Comparison of ENCODE assay signal across 25 cellular contexts in the genomic region with DNA sequence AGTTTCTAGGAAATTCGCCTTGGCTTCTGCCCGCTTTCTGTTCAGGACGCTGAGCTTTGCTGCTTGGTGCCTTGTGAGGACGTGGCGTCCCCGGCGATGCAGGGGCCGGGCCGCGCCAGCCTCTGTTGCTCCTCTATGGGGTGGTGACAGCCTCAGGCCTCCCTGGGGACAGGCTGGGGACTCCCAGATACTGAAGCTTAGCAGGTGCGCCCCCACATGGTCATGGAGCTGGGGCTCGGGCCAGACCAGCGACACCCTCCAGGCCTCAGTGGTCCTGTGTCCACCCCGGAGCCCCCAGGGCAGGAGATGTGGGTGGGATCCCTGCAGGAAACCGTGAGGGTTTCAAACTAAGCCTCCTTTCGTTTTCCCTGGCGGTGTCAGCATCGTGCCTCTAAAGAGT.
DNase-seq lines count a peak whose midpoint lies in the region; ATAC-seq and TF ChIP-seq lines count a peak whose summit lies in the region.
"Had no signal": no experiment of that assay in that cellular context is flagged by ENCODE, and none has a peak within 500 bp of the region (broad histone marks: within the 10 kb centered on the region; RNA-seq: fewer than 3 reads in every experiment).

No MANE protein-coding gene starts in this region.

- H3K9me3 Mint-ChIP-seq in memory B cell, result no peaks in the 10 kb centered on the region
- H3K9me3 Mint-ChIP-seq: activated naive CD4-positive, alpha-beta T cell treated with anti-CD3 and anti-CD28 coated beads, Interleukin-2, amount 50 U/mL, for 72 hours; immature natural killer cell; neural crest cell; stimulated activated effector memory CD8-positive, alpha-beta T cell treated with anti-CD3 and anti-CD28 coated beads, Interleukin-12 subunit alpha, Interleukin-12 subunit beta, amount 100 ng/mL, for 72 hours had no signal

- peaks cover under 1% of the 10 kb centered on the region for H3K27me3 Mint-ChIP-seq in memory B cell

- H4K20me1 ChIP-seq in DND-41 (ENCODE audit: insufficient read depth, low read length), result no peaks in the 10 kb centered on the region; the same call in 1 of the 2 replicates

- no peaks in the 10 kb centered on the region for H3K79me2 ChIP-seq in DND-41 (ENCODE audit: insufficient read depth, low read length)

- no peak overlapping the region for H3K27ac Mint-ChIP-seq in memory B cell
- H3K27ac Mint-ChIP-seq: activated naive CD4-positive, alpha-beta T cell treated with anti-CD3 and anti-CD28 coated beads, Interleukin-2, amount 50 U/mL, for 72 hours; immature natural killer cell; progenitor cell of endocrine pancreas; stimulated activated effector memory CD8-positive, alpha-beta T cell treated with anti-CD3 and anti-CD28 coated beads, Interleukin-12 subunit alpha, Interleukin-12 subunit beta, amount 100 ng/mL, for 72 hours had no signal

- H3K36me3 ChIP-seq in DND-41 (ENCODE audit: insufficient read depth, low read length) (no peaks in the 10 kb centered on the region), WERI-Rb-1 (no peaks in the 10 kb centered on the region)
- H3K36me3 ChIP-seq: ascending aorta, heart left ventricle, left ventricle myocardium inferior, vagina had no signal

- TF ChIP-seq CTCF in DND-41 (IDR thresholded peaks at IDR 0.05; ENCODE audit: borderline replicate concordance, extremely low read depth, low read length, poor library complexity, severe bottlenecking) (peak; percentile 13), WERI-Rb-1 (IDR thresholded peaks at IDR 0.05; ENCODE audit: low read depth, low read length) (peak; percentile 55)

- H3K27ac ChIP-seq in DND-41 (ENCODE audit: low read length) (no peak overlapping the region), WERI-Rb-1 (no peak overlapping the region)
- H3K27ac ChIP-seq: ascending aorta, heart left ventricle, KMS-11, left ventricle myocardium inferior, vagina had no signal

- H3K4me1 Mint-ChIP-seq in memory B cell, result peaks cover 11% of the 10 kb centered on the region
- H3K4me1 Mint-ChIP-seq: immature natural killer cell; neural crest cell; stimulated activated effector memory CD8-positive, alpha-beta T cell treated with anti-CD3 and anti-CD28 coated beads, Interleukin-12 subunit alpha, Interleukin-12 subunit beta, amount 100 ng/mL, for 72 hours had no signal

- no peaks in the 10 kb centered on the region for H3K36me3 Mint-ChIP-seq in memory B cell
- H3K36me3 Mint-ChIP-seq: activated naive CD4-positive, alpha-beta T cell treated with anti-CD3 and anti-CD28 coated beads, Interleukin-2, amount 50 U/mL, for 72 hours; immature natural killer cell; stimulated activated effector memory CD8-positive, alpha-beta T cell treated with anti-CD3 and anti-CD28 coated beads, Interleukin-12 subunit alpha, Interleukin-12 subunit beta, amount 100 ng/mL, for 72 hours had no signal

- H3K4me3 Mint-ChIP-seq in memory B cell, result peak overlapping the region; percentile 37
- H3K4me3 Mint-ChIP-seq: immature natural killer cell; neural crest cell; stimulated activated effector memory CD8-positive, alpha-beta T cell treated with anti-CD3 and anti-CD28 coated beads, Interleukin-12 subunit alpha, Interleukin-12 subunit beta, amount 100 ng/mL, for 72 hours had no signal

- no peak for TF ChIP-seq POLR2A in GM18505 (IDR thresholded peaks at IDR 0.05; ENCODE audit: borderline replicate concordance, extremely low read depth, insufficient read depth, insufficient read length)

- H3K4me2 ChIP-seq in DND-41 (ENCODE audit: insufficient read depth, low read length), result no peak overlapping the region
- H3K4me2 ChIP-seq: KMS-11 had no signal

- H3K27me3 ChIP-seq in DND-41 (ENCODE audit: insufficient read depth, low read length, poor library complexity), result no peaks in the 10 kb centered on the region
- no peaks in the 10 kb centered on the region for H3K27me3 ChIP-seq in WERI-Rb-1 (ENCODE audit: insufficient read depth, low read depth, severe bottlenecking)
- H3K27me3 ChIP-seq: ascending aorta, heart left ventricle, vagina had no signal

- H3K4me3 ChIP-seq in DND-41 (ENCODE audit: low read depth in 1 of 2, low read length in 2 of 2), result no peak overlapping the region
- no peak overlapping the region for H3K4me3 ChIP-seq in WERI-Rb-1 (ENCODE audit: low read depth, low read length)
- H3K4me3 ChIP-seq: ascending aorta, heart left ventricle, left ventricle myocardium inferior, mucosa of descending colon, vagina had no signal

- DNase-seq in DND-41 (no peak), WERI-Rb-1 (peak; percentile 51), memory B cell (ENCODE audit: low spot score in 2 of 2) (peak; percentile 54 to 59), NCI-H2081 (lab: John Stamatoyannopoulos, UW) (no peak), NCI-H1092 (lab: John Stamatoyannopoulos, UW) (no peak)
- DNase-seq: ACHN, caudate nucleus, heart left ventricle, immature natural killer cell, left ventricle myocardium inferior, mucosa of descending colon, NCI-H1694 treated with DMSO at 0.1 percent for 48 hours, NCI-H2227 treated with DMSO at 0.1 percent for 48 hours, NCI-H748 treated with DMSO at 0.1 percent for 48 hours, SHP77 had no signal

- H3K4me1 ChIP-seq in DND-41 (ENCODE audit: insufficient read depth, low read length), result peaks cover 16% of the 10 kb centered on the region
- H3K4me1 ChIP-seq: ascending aorta, heart left ventricle, left ventricle myocardium inferior, vagina had no signal

- no peak overlapping the region for H3K9ac ChIP-seq in DND-41 (ENCODE audit: low read depth, low read length)
- H3K9ac ChIP-seq: KMS-11 had no signal

- ATAC-seq in DND-41 (ENCODE audit: insufficient read depth, low read depth), result no peak
- ATAC-seq in HG02885 (IDR thresholded peaks at IDR 0.05; ENCODE audit: poor library complexity, unreplicated experiment), result peak; percentile 56
- ATAC-seq in memory B cell (ENCODE audit: low read depth), result peak; percentile 92
- ATAC-seq in HG02840 (IDR thresholded peaks at IDR 0.05; ENCODE audit: low FRiP score, unreplicated experiment), result no peak
- no peak for ATAC-seq in GM18505 (IDR thresholded peaks at IDR 0.05; ENCODE audit: unreplicated experiment)
- ATAC-seq: activated naive CD4-positive, alpha-beta T cell treated with anti-CD3 and anti-CD28 coated beads, Interleukin-2, amount 50 U/mL, for 72 hours; heart left ventricle; mucosa of descending colon; stimulated activated effector memory CD8-positive, alpha-beta T cell treated with anti-CD3 and anti-CD28 coated beads, Interleukin-12 subunit alpha, Interleukin-12 subunit beta, amount 100 ng/mL, for 72 hours had no signal

- H3K9me3 ChIP-seq in DND-41 (ENCODE audit: insufficient read depth, low read length, severe bottlenecking) (no peaks in the 10 kb centered on the region), WERI-Rb-1 (ENCODE audit: severe bottlenecking) (no peaks in the 10 kb centered on the region)
- H3K9me3 ChIP-seq: ascending aorta, left ventricle myocardium inferior, mucosa of descending colon, vagina had no signal

- H2AFZ ChIP-seq in DND-41 (ENCODE audit: low read depth, low read length), result no peak overlapping the region

Comparison
In these comparisons a context has a peak if more than half of its experiments do, and no peak if none do; other contexts are left out.
1. ATAC-seq: peak in HG02885 (single experiment) and memory B cell (single experiment); none in DND-41 (single experiment), HG02840 (single experiment) and GM18505 (single experiment).
2. DNase-seq: peak in WERI-Rb-1 (single experiment) and memory B cell (2 of 2); none in DND-41 (single experiment), NCI-H2081 (0 of 2) and NCI-H1092 (single experiment).